In genomic region chr12:105033851-105034250, GRCh38 we compare ENCODE assay signal across 16 cellular contexts. TPM values are rescaled to one million over a fixed set of nuclear protein-coding genes. Genes with fewer than 3 reads are reported as not detected.
DNase-seq lines count a peak whose midpoint lies in the region; ATAC-seq and TF ChIP-seq lines count a peak whose summit lies in the region.
"Had no signal": no experiment of that assay in that cellular context is flagged by ENCODE, and none has a peak within 500 bp of the region (broad histone marks: within the 10 kb centered on the region; RNA-seq: fewer than 3 reads in every experiment).

No MANE protein-coding gene starts in this region.

- no peak overlapping the region for H3K4me3 Mint-ChIP-seq in WTC11

- no peaks in the 10 kb centered on the region for H3K9me3 Mint-ChIP-seq in activated naive CD4-positive, alpha-beta T cell treated with anti-CD3 and anti-CD28 coated beads, Interleukin-2, amount 50 U/mL, for 72 hours
- H3K9me3 Mint-ChIP-seq in WTC11, result no peaks in the 10 kb centered on the region

- TF ChIP-seq CTCF in WTC11 (IDR thresholded peaks at IDR 0.05) (no peak), GM10248 (IDR thresholded peaks at IDR 0.05; ENCODE audit: control extremely low read depth, extremely low read depth, low read depth, missing control alignments) (no peak)

- peak overlapping the region in 1 of 2 donors; percentile 75 for H3K27ac Mint-ChIP-seq in activated naive CD4-positive, alpha-beta T cell treated with anti-CD3 and anti-CD28 coated beads, Interleukin-2, amount 50 U/mL, for 72 hours
- no peak overlapping the region for H3K27ac Mint-ChIP-seq in WTC11

- no peaks in the 10 kb centered on the region for H3K27me3 Mint-ChIP-seq in WTC11 (ENCODE audit: low read depth)

- DNase-seq in activated CD4-positive, CD25-positive, alpha-beta regulatory T cell treated with anti-CD3 and anti-CD28 coated beads, Interleukin-2, amount 50 U/mL, for 72 hours, result no peak
- DNase-seq in activated naive CD4-positive, alpha-beta T cell treated with anti-CD3 and anti-CD28 coated beads, Interleukin-2, amount 50 U/mL, for 72 hours (ENCODE audit: low spot score in 2 of 2), result no peak
- no peak for DNase-seq in activated naive CD4-positive, alpha-beta T cell treated with Interleukin-2 at 50 U/mL for 16 hours
- DNase-seq in dermis microvascular lymphatic vessel endothelial cell (ENCODE audit: low read depth in 2 of 2), result peak; percentile 4 to 11
- no peak for DNase-seq in WTC11 (ENCODE audit: low spot score)
- no peak for DNase-seq in GM10248 (ENCODE audit: extremely low spot score)
- DNase-seq in NCI-H526 treated with DMSO at 0.1 percent for 48 hours (lab: John Stamatoyannopoulos, UW), result no peak
- DNase-seq: DMS 273 treated with DMSO at 0.1 percent for 48 hours, Karpas-422, NCI-H1417, NCI-H2029, NCI-H2171 treated with DMSO at 0.1 percent for 48 hours, NCI-H82, Peyer's patch, Right ventricle myocardium superior had no signal

- peaks cover 5 to 15% of the 10 kb centered on the region in 2 donors for H3K36me3 Mint-ChIP-seq in activated naive CD4-positive, alpha-beta T cell treated with anti-CD3 and anti-CD28 coated beads, Interleukin-2, amount 50 U/mL, for 72 hours
- H3K36me3 Mint-ChIP-seq in WTC11, result peaks cover 3% of the 10 kb centered on the region

- ATAC-seq in activated CD4-positive, CD25-positive, alpha-beta regulatory T cell treated with anti-CD3 and anti-CD28 coated beads, Interleukin-2, amount 50 U/mL, for 24 hours, result peak; percentile 44 to 64
- peak; percentile 66 to 73 for ATAC-seq in activated naive CD4-positive, alpha-beta T cell treated with anti-CD3 and anti-CD28 coated beads, Interleukin-2, amount 50 U/mL, for 72 hours
- ATAC-seq in WTC11, result no peak

- H3K4me1 Mint-ChIP-seq in WTC11, result no peaks in the 10 kb centered on the region

- CTCF ChIA-PET in WTC11 (lab: Charles Lee) (no interaction called here), GM10248 (lab: Yijun Ruan, JAX) (interaction anchor here (0.8 to 1.8 kb wide), 7 partner anchors 8 to 652 kb away, joined by 3 to 7 read pairs (median 4); no protein-coding TSS in a partner anchor)

- POLR2A ChIA-PET in WTC11 (lab: Charles Lee) (no interaction called here), GM10248 (lab: Yijun Ruan, JAX) (no interaction called here)

TF ChIP-seq in WTC11, 78 proteins besides CTCF, POLR2A, EP300 and RAD21:
- no peak for TF ChIP-seq ZNF423 (CRISPR knock-in tag; IDR thresholded peaks at IDR 0.05)
- TF ChIP-seq GABPB1 (CRISPR knock-in tag; IDR thresholded peaks at IDR 0.05), result no peak
- TF ChIP-seq EMX1 (CRISPR knock-in tag; IDR thresholded peaks at IDR 0.05), result no peak
- no peak for TF ChIP-seq ZNF317 (CRISPR knock-in tag; IDR thresholded peaks at IDR 0.05; ENCODE audit: borderline replicate concordance, low read depth)

RNA-seq across cellular contexts. Expression of gene NOPCHAP1, which starts 47.7 kb away (rescaled TPM):
- total RNA-seq in activated naive CD4-positive, alpha-beta T cell treated with anti-CD3 and anti-CD28 coated beads, Interleukin-2, amount 50 U/mL, for 72 hours, result 10 to 100 TPM; 25.2 to 36.6 TPM
- 4.3 and 10.4 TPM in 2 replicates for total RNA-seq in dermis microvascular lymphatic vessel endothelial cell
- total RNA-seq in WTC11 (2021), result 34.8 to 38.2 TPM (median 35.0 TPM) in 3 replicates

RNA-seq across cellular contexts. Expression of gene ALDH1L2, which starts 50.4 kb away (rescaled TPM):
- 1 to 10 TPM in 1 of 2 donors, under 1 TPM in 1; 0.36 to 5.7 TPM for total RNA-seq in activated naive CD4-positive, alpha-beta T cell treated with anti-CD3 and anti-CD28 coated beads, Interleukin-2, amount 50 U/mL, for 72 hours
- 0.13 TPM in 2 replicates for total RNA-seq in dermis microvascular lymphatic vessel endothelial cell
- total RNA-seq in WTC11 (2021), result 3.5 to 7.7 TPM (median 5.5 TPM) in 3 replicates

Comparison
In these comparisons a context has a peak if more than half of its experiments do, and no peak if none do; other contexts are left out.
1. DNase-seq: peak in dermis microvascular lymphatic vessel endothelial cell (2 of 2); none in activated CD4-positive, CD25-positive, alpha-beta regulatory T cell treated with anti-CD3 and anti-CD28 coated beads, Interleukin-2, amount 50 U/mL, for 72 hours (single experiment), activated naive CD4-positive, alpha-beta T cell treated with anti-CD3 and anti-CD28 coated beads, Interleukin-2, amount 50 U/mL, for 72 hours (0 of 2), activated naive CD4-positive, alpha-beta T cell treated with Interleukin-2 at 50 U/mL for 16 hours (single experiment), WTC11 (single experiment), GM10248 (single experiment) and NCI-H526 treated with DMSO at 0.1 percent for 48 hours (single experiment).